ENCODE assay signal across 5 cellular contexts in genomic region chr17:55242481-55242880, GRCh38. TPM values are rescaled to one million over a fixed set of nuclear protein-coding genes. Genes with fewer than 3 reads are reported as not detected.
"Had no signal": no experiment of that assay in that cellular context is flagged by ENCODE, and none has a peak within 500 bp of the region (broad histone marks: within the 10 kb centered on the region; RNA-seq: fewer than 3 reads in every experiment).

No MANE protein-coding gene starts in this region.

- DNase-seq: H9, HCEC 1CT had no signal

- H2AFZ ChIP-seq: GM23338 had no signal

- H3K4me3 ChIP-seq: GM23338 had no signal

- H3K4me2 ChIP-seq: GM23338 had no signal

- H3K27ac ChIP-seq: HL-60 had no signal

RNA-seq across cellular contexts. Expression of gene HLF, which starts 22.3 kb away (rescaled TPM):
- polyA plus RNA-seq: GM23338, IgD-negative memory B cell had no signal
